1 cellular context compared by ENCODE assay signal in the genomic region with DNA sequence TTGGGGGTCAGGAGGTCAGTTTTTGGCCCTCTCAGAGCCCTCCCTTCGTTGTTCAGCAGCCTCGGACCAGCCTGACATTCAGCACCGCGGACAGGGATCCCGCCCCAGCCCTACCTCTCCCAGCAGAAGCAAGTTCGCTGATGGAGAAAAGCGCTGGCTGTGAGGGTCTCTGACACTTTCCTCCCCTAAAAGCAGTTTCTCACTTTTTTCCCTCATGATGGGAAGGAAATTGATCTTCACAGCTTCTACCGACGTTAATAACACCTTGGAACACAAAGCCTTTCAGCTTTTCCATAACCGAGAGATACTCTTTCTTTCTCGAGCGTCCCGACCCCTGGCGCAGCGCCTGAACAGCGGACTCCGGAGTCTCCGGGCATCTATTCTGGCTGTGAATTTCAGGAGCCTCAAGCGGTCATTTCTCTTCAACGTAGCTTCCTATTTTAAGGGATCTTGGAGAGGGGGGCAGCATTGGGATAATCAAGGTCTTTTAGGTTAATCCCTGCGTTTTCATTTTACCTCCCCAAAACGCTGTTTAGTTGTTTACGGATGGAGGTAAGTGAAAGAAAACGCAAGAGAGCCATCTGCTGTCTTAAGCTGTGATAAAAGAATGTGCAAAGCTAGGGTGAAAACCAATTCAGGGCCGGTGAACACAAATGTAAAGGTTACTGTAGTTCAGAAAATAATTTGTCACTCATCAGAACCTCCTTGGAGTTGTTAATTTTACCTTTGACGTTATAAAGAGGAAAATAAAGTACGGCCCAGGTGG.
TF ChIP-seq lines count a peak whose summit lies in the region.

No MANE protein-coding gene starts in this region.

TF ChIP-seq in GM23338, 12 proteins besides CTCF, POLR2A, EP300 and RAD21 (continued from another document):
- TF ChIP-seq, protein P1, sequence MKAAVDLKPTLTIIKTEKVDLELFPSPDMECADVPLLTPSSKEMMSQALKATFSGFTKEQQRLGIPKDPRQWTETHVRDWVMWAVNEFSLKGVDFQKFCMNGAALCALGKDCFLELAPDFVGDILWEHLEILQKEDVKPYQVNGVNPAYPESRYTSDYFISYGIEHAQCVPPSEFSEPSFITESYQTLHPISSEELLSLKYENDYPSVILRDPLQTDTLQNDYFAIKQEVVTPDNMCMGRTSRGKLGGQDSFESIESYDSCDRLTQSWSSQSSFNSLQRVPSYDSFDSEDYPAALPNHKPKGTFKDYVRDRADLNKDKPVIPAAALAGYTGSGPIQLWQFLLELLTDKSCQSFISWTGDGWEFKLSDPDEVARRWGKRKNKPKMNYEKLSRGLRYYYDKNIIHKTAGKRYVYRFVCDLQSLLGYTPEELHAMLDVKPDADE (IDR thresholded peaks at IDR 0.05) = no peak
- TF ChIP-seq, protein P2, sequence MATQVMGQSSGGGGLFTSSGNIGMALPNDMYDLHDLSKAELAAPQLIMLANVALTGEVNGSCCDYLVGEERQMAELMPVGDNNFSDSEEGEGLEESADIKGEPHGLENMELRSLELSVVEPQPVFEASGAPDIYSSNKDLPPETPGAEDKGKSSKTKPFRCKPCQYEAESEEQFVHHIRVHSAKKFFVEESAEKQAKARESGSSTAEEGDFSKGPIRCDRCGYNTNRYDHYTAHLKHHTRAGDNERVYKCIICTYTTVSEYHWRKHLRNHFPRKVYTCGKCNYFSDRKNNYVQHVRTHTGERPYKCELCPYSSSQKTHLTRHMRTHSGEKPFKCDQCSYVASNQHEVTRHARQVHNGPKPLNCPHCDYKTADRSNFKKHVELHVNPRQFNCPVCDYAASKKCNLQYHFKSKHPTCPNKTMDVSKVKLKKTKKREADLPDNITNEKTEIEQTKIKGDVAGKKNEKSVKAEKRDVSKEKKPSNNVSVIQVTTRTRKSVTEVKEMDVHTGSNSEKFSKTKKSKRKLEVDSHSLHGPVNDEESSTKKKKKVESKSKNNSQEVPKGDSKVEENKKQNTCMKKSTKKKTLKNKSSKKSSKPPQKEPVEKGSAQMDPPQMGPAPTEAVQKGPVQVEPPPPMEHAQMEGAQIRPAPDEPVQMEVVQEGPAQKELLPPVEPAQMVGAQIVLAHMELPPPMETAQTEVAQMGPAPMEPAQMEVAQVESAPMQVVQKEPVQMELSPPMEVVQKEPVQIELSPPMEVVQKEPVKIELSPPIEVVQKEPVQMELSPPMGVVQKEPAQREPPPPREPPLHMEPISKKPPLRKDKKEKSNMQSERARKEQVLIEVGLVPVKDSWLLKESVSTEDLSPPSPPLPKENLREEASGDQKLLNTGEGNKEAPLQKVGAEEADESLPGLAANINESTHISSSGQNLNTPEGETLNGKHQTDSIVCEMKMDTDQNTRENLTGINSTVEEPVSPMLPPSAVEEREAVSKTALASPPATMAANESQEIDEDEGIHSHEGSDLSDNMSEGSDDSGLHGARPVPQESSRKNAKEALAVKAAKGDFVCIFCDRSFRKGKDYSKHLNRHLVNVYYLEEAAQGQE (IDR thresholded peaks at IDR 0.05; ENCODE audit: unreplicated experiment) = peak; percentile 87
- TF ChIP-seq ZNF114 (CRISPR knock-in tag; IDR thresholded peaks at IDR 0.05) = no peak
- no peak for TF ChIP-seq JUNB (IDR thresholded peaks at IDR 0.05; ENCODE audit: unreplicated experiment)
- TF ChIP-seq POLR2AphosphoS5 (IDR thresholded peaks at IDR 0.05; ENCODE audit: low read depth) = no peak
- no peak for TF ChIP-seq CREB1 (CRISPR knock-in tag; IDR thresholded peaks at IDR 0.05; ENCODE audit: low read depth)
- peak; percentile 41 for TF ChIP-seq EZH2 (IDR thresholded peaks at IDR 0.05; ENCODE audit: low read depth, unreplicated experiment)
TF ChIP-seq in GM23338: peak in this region for 2.
